In the genomic region with DNA sequence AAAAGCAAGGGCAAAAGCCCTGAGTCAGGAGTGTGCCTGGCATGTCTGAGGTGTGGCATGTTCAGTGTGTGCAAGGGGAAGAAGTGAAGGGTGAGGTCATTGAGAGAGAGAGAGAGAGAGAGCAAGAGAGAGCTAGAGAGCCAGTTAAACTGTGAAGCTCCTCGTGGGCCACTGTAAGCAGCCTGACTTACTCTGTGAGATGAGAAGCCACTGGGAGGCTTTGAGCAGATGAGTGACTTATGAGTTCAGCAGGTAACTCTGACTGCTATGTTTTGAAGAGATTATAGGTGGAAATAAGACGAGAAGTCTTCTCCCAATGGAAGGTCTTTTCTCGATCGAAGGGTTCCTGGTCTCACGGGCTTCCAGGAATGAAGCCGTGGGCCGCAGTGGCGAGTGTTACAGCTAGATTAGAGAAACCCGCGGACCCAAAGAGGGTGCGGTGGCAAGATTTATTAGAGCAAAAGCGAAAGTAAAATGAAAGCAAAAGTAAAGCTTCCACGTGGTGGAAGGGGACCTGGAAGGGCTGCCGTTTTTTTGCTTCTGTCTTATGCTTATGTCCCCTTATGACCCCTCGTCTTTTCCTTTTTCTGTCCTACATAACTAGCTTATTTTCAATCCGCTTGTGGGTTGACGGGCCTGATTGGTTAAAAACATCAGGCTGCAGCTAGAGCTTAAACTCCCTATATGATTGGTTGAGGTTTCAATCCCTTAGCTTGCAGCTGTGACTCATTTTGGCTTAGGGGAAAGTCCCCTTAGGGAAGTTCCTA, we compare ENCODE assay signal across 1 cellular context.
TF ChIP-seq lines count a peak whose summit lies in the region.

No MANE protein-coding gene starts in this region.

TF ChIP-seq in K562, 482 proteins besides CTCF, POLR2A, EP300 and RAD21 (continued from another document and continues in another):
- TF ChIP-seq CLOCK (CRISPR knock-in tag; IDR thresholded peaks at IDR 0.05; ENCODE audit: borderline replicate concordance) (no peak), NBN (IDR thresholded peaks at IDR 0.05; ENCODE audit: low read depth) (peak; percentile 80), EP400 (IDR thresholded peaks at IDR 0.05) (peak; percentile 91), NEUROD1 (IDR thresholded peaks at IDR 0.05; ENCODE audit: borderline replicate concordance, low read depth, low read length, partially characterized antibody) (peak; percentile 66), HDAC3 (IDR thresholded peaks at IDR 0.05; ENCODE audit: borderline replicate concordance, partially characterized antibody) (peak; percentile 51), CBX3 (IDR thresholded peaks at IDR 0.05; ENCODE audit: borderline replicate concordance in 1 of 2, low read length in 2 of 2) (no peak), PHF8 (IDR thresholded peaks at IDR 0.05; ENCODE audit: borderline replicate concordance, low read length) (peak; percentile 48; the same call in 1 of the 2 replicates), CEBPG (CRISPR knock-in tag; IDR thresholded peaks at IDR 0.05) (no peak), CEBPG (tag; conservative IDR thresholded peaks at IDR 0.05 in 1 of 2, IDR thresholded peaks at IDR 0.05 in 1 of 2) (no peak), L3MBTL2 (IDR thresholded peaks at IDR 0.05) (peak; percentile 87), HNRNPK (IDR thresholded peaks at IDR 0.05; ENCODE audit: low read depth, low read length, poor library complexity, severe bottlenecking) (no peak), HDAC1 (IDR thresholded peaks at IDR 0.05) (peak; percentile 35 to 92; a peak in 2 of 4 replicates), MAFF (IDR thresholded peaks at IDR 0.05; ENCODE audit: low read length) (no peak), NFRKB (IDR thresholded peaks at IDR 0.05; ENCODE audit: low read depth) (peak; percentile 72; the same call in 1 of the 2 replicates), MYNN (IDR thresholded peaks at IDR 0.05) (no peak; the same call in 1 of the 2 replicates), MYNN (CRISPR knock-in tag; IDR thresholded peaks at IDR 0.05) (no peak), ZNF384 (IDR thresholded peaks at IDR 0.05; ENCODE audit: low read depth, low read length) (no peak), ZNF277 (CRISPR knock-in tag; IDR thresholded peaks at IDR 0.05; ENCODE audit: borderline replicate concordance) (no peak), ZBTB40 (IDR thresholded peaks at IDR 0.05) (peak; percentile 63; the same call in 1 of the 2 replicates), ZBTB40 (CRISPR knock-in tag; IDR thresholded peaks at IDR 0.05) (no peak), CCNT2 (IDR thresholded peaks at IDR 0.05; ENCODE audit: borderline replicate concordance, extremely low read depth, insufficient read length, low read depth, low read length) (no peak), KDM1A (IDR thresholded peaks at IDR 0.05) (peak; percentile 61 to 68), HOMEZ (CRISPR knock-in tag; IDR thresholded peaks at IDR 0.05) (no peak), NR3C1 (CRISPR knock-in tag; IDR thresholded peaks at IDR 0.05) (no peak), GATAD2B (IDR thresholded peaks at IDR 0.05; ENCODE audit: borderline replicate concordance) (no peak)
- TF ChIP-seq, protein P1, sequence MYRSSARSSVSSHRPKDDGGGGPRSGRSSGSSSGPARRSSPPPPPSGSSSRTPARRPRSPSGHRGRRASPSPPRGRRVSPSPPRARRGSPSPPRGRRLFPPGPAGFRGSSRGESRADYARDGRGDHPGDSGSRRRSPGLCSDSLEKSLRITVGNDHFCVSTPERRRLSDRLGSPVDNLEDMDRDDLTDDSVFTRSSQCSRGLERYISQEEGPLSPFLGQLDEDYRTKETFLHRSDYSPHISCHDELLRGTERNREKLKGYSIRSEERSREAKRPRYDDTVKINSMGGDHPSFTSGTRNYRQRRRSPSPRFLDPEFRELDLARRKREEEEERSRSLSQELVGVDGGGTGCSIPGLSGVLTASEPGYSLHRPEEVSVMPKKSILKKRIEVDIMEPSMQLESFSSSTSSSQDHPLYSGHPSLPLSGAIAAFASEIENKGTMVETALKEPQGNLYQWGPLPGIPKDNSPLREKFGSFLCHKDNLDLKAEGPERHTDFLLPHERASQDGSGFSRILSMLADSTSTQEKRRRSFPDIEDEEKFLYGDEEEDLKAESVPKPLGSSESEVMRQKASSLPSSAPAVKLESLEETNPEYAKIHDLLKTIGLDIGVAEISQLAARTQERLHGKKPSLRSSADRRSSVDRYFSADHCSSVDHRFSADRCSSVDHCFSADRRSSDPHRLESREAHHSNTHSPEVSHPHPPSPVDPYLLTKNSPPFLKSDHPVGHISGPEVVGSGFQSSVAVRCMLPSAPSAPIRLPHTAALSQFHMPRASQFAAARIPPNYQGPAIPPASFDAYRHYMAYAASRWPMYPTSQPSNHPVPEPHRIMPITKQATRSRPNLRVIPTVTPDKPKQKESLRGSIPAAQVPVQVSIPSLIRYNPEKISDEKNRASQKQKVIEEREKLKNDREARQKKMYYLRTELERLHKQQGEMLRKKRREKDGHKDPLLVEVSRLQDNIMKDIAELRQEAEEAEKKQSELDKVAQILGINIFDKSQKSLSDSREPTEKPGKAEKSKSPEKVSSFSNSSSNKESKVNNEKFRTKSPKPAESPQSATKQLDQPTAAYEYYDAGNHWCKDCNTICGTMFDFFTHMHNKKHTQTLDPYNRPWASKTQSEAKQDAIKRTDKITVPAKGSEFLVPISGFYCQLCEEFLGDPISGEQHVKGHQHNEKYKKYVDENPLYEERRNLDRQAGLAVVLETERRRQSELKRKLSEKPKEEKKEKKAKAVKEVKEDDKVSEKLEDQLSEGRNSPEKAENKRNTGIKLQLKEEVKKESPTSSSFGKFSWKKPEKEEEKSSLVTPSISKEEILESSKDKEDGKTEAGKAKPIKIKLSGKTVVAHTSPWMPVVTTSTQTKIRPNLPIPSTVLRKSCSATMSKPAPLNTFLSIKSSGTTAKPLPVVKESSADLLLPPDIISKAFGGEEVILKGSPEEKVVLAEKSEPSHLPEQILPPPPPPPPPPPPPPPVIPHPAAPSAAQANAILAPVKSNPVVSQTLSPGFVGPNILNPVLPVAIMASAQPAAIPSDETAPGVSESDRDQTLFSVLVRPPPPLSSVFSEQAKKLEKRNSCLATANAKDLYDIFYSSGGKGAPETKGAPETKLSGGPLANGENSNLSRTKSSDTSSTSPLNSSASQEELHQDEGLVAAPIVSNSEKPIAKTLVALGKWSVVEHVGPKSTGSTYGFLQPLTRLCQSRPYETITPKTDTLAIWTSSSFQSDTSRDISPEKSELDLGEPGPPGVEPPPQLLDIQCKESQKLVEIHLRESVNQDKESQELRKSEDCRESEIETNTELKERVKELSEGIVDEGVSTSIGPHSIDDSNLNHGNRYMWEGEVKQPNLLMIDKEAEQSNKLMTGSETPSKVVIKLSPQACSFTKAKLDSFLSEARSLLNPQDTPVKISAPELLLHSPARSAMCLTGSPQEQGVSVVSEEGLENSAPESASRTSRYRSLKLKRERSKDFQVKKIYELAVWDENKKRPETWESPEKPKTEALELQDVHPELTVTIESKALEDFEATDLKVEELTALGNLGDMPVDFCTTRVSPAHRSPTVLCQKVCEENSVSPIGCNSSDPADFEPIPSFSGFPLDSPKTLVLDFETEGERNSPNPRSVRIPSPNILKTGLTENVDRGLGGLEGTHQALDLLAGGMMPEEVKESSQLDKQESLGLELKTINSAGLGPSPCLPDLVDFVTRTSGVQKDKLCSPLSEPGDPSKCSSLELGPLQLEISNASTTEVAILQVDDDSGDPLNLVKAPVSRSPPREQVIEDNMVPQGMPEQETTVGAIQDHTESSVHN (IDR thresholded peaks at IDR 0.05; ENCODE audit: borderline replicate concordance in 1 of 2, low read depth in 1 of 2) = peak in 1 of 2 experiments; percentile 93; a peak in 2 of 4 replicates
- TF ChIP-seq, protein P2, sequence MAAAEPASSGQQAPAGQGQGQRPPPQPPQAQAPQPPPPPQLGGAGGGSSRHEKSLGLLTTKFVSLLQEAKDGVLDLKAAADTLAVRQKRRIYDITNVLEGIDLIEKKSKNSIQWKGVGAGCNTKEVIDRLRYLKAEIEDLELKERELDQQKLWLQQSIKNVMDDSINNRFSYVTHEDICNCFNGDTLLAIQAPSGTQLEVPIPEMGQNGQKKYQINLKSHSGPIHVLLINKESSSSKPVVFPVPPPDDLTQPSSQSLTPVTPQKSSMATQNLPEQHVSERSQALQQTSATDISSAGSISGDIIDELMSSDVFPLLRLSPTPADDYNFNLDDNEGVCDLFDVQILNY (CRISPR knock-in tag; IDR thresholded peaks at IDR 0.05) = 0 out of 2 replicates have a peak, but pooled peaks have one; percentile 23
